Comparison of ENCODE assay signal across 1 cellular context in genomic region chr1:219413523-219413922, GRCh38.
TF ChIP-seq lines count a peak whose summit lies in the region.

No MANE protein-coding gene starts in this region.

TF ChIP-seq in HEK293, 187 proteins besides CTCF, POLR2A, EP300 and RAD21 (continued from another document):
- no peak for TF ChIP-seq ZBTB49 (tag by site-specific recombination; IDR thresholded peaks at IDR 0.05; ENCODE audit: low read depth)
